In genomic region chr14:85731198-85731597, GRCh38 we compare ENCODE assay signal across 11 cellular contexts.
DNase-seq lines count a peak whose midpoint lies in the region; ATAC-seq and TF ChIP-seq lines count a peak whose summit lies in the region.
"Had no signal": no experiment of that assay in that cellular context is flagged by ENCODE, and none has a peak within 500 bp of the region (broad histone marks: within the 10 kb centered on the region; RNA-seq: fewer than 3 reads in every experiment).

No MANE protein-coding gene starts in this region.

- no peak overlapping the region for H3K9ac ChIP-seq in GM23248

- H3F3A ChIP-seq in GM23248 (ENCODE audit: insufficient read depth), result 0 out of 2 replicates have a peak, but pooled peaks cover 5% of the 10 kb centered on the region

- no peak overlapping the region for H2AFZ ChIP-seq in GM23248

- intact Hi-C loops in left ventricle myocardium superior (cut with micrococcal nuclease), result no loop called here

- peaks cover 12% of the 10 kb centered on the region for H3K4me1 ChIP-seq in GM23248 (ENCODE audit: insufficient read depth)
- H3K4me1 ChIP-seq: adrenal gland, sigmoid colon had no signal

- H3K4me3 ChIP-seq in GM23248 (no peak overlapping the region), astrocyte of the spinal cord (ENCODE audit: low read depth, low read length) (no peak overlapping the region), skeletal muscle cell (ENCODE audit: low read depth, low read length) (no peak overlapping the region)
- H3K4me3 ChIP-seq: adrenal gland, sigmoid colon had no signal

- H3K36me3 ChIP-seq in GM23248 (ENCODE audit: low read depth), result no peaks in the 10 kb centered on the region
- H3K36me3 ChIP-seq: adrenal gland, sigmoid colon had no signal

- H3K79me2 ChIP-seq in GM23248 (ENCODE audit: insufficient read depth), result no peaks in the 10 kb centered on the region

- DNase-seq in GM23248, result peak; percentile 64
- DNase-seq in astrocyte of the spinal cord (ENCODE audit: low read depth, low spot score), result peak; percentile 69
- DNase-seq in left ventricle myocardium superior, result peak; percentile 39
- peak; percentile 66 for DNase-seq in skeletal muscle cell (ENCODE audit: low read depth)
- DNase-seq in T-helper 1 cell, result no peak
- DNase-seq: CD8-positive, alpha-beta T cell; sigmoid colon had no signal

- H3K27me3 ChIP-seq in GM23248 (replicated peaks; ENCODE audit: insufficient read depth), result no peaks in the 10 kb centered on the region; the same call in 1 of the 2 replicates
- H3K27me3 ChIP-seq: adrenal gland, sigmoid colon had no signal

- no peaks in the 10 kb centered on the region for H3K9me2 ChIP-seq in GM23248 (ENCODE audit: insufficient read depth)

- ATAC-seq in left ventricle myocardium superior (peak; percentile 100), HG03439 (IDR thresholded peaks at IDR 0.05; ENCODE audit: unreplicated experiment) (no peak), GM21447 (IDR thresholded peaks at IDR 0.05; ENCODE audit: unreplicated experiment) (no peak), GM21528 (IDR thresholded peaks at IDR 0.05; ENCODE audit: low FRiP score, unreplicated experiment) (no peak)
- ATAC-seq: CD8-positive, alpha-beta T cell had no signal

- no peak for TF ChIP-seq CTCF in astrocyte of the spinal cord (IDR thresholded peaks at IDR 0.05; ENCODE audit: low read depth, low read length)

- H3K27ac ChIP-seq in GM23248, result no peak overlapping the region
- H3K27ac ChIP-seq: adrenal gland, sigmoid colon had no signal

- H4K20me1 ChIP-seq in GM23248 (ENCODE audit: insufficient read depth), result no peaks in the 10 kb centered on the region

- H3K9me3 ChIP-seq in GM23248 (ENCODE audit: low read depth), result no peaks in the 10 kb centered on the region
- H3K9me3 ChIP-seq: adrenal gland, sigmoid colon had no signal

- no peak overlapping the region for H3K4me2 ChIP-seq in GM23248 (ENCODE audit: unreplicated experiment)

- in situ Hi-C loops in GM23248 (cut with MboI) (no loop called here), astrocyte of the spinal cord (cut with HindIII; ENCODE audit: low sequenced_read_pairs) (no loop called here)

Comparison
In these comparisons a context has a peak if more than half of its experiments do, and no peak if none do; other contexts are left out.
1. DNase-seq: peak in GM23248 (single experiment), astrocyte of the spinal cord (single experiment), left ventricle myocardium superior (single experiment) and skeletal muscle cell (single experiment); none in T-helper 1 cell (0 of 5).